Comparison of ENCODE assay signal across 11 cellular contexts in the genomic region with DNA sequence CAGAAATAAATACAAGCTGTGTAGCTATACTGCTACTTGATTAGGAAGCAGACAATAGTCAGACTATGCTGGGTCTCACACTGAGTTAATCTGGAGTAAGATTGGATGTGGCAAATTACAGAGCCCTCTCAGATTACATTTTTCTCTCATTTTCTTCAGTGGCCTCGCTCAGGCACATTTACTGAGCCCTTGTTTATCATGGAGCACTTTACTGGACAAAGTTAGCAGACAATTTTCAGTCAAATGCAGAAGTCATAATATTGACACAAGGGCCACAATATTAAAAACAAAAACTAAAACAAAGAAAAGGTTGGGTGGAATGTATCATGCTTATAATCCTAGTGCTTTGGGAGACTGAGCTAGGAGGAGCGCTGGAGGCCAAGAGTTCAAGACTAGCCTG.
"Had no signal": no experiment of that assay in that cellular context is flagged by ENCODE, and none has a peak within 500 bp of the region (broad histone marks: within the 10 kb centered on the region; RNA-seq: fewer than 3 reads in every experiment).

No MANE protein-coding gene starts in this region.

- H3K9me3 Mint-ChIP-seq: GM23338, H9 had no signal

- H3K27ac Mint-ChIP-seq: GM23338, H9, HFFc6 had no signal

- H3K9me3 ChIP-seq: HAP-1 had no signal

- FAIRE-seq: H1, H54 had no signal

- H3K27ac ChIP-seq: GM23248 had no signal

- ATAC-seq: GM23338, HCT116 had no signal

- H3K36me3 ChIP-seq: HAP-1 had no signal

- H3K4me3 Mint-ChIP-seq: GM23338, H9, HFFc6 had no signal

- H2AFZ ChIP-seq: GM23248, GM23338 had no signal

- H3K9ac ChIP-seq: GM23248 had no signal

- H3K4me2 ChIP-seq: GM23338 had no signal

- H3K4me1 ChIP-seq: HAP-1 had no signal

- DNase-seq: GM23248, GOT3, H7, H9, HCEC 1CT, HFFc6 had no signal

- H3K4me3 ChIP-seq: GM23248, GM23338, HAP-1 had no signal
